ENCODE assay signal across 1 cellular context in the genomic region with DNA sequence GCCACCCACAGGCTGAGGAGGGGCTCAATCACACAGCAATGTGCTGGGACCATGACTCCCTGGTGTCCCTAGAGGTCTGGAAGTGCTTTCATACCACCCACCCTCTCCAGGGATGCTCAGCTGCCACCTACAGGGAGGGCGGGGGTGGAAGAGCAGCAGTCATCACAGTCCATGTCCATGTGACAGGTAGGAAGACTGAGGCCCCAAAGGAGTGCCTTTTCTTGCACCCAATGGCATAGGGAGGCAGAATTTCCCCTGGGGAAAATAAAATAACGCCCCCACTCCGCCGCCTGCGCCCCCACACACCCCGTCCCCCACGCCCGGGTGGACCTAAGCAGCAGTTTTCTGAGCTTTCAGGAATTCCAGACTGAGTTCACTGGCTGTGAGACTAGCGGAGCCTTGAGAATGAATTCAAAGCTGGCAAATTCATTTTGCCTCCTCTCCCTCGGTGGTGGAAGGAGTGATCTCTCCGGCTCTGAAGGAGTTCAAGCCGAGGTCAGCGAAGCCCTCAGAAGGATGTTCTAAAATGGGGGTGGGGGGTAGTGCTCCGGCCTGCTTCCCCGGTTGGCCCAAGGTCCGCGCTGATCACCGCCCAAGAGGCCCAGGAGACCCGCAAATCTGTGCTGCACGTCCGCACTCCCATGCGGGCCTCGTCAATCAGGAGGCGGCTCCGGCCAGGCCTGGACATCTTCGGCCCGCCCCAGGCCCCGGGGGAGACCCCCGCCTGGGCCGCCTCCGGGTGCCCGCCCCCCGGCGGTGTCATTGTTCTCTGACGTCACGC.
A peak's percentile ranks its signal among the peaks of the same experiment; 100 is the strongest.
TF ChIP-seq lines count a peak whose summit lies in the region.

No MANE protein-coding gene starts in this region.

TF ChIP-seq in HepG2, 621 proteins besides CTCF, POLR2A, EP300 and RAD21 (continued from another document and continues in another):
- TF ChIP-seq, protein P1, sequence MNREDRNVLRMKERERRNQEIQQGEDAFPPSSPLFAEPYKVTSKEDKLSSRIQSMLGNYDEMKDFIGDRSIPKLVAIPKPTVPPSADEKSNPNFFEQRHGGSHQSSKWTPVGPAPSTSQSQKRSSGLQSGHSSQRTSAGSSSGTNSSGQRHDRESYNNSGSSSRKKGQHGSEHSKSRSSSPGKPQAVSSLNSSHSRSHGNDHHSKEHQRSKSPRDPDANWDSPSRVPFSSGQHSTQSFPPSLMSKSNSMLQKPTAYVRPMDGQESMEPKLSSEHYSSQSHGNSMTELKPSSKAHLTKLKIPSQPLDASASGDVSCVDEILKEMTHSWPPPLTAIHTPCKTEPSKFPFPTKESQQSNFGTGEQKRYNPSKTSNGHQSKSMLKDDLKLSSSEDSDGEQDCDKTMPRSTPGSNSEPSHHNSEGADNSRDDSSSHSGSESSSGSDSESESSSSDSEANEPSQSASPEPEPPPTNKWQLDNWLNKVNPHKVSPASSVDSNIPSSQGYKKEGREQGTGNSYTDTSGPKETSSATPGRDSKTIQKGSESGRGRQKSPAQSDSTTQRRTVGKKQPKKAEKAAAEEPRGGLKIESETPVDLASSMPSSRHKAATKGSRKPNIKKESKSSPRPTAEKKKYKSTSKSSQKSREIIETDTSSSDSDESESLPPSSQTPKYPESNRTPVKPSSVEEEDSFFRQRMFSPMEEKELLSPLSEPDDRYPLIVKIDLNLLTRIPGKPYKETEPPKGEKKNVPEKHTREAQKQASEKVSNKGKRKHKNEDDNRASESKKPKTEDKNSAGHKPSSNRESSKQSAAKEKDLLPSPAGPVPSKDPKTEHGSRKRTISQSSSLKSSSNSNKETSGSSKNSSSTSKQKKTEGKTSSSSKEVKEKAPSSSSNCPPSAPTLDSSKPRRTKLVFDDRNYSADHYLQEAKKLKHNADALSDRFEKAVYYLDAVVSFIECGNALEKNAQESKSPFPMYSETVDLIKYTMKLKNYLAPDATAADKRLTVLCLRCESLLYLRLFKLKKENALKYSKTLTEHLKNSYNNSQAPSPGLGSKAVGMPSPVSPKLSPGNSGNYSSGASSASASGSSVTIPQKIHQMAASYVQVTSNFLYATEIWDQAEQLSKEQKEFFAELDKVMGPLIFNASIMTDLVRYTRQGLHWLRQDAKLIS (CRISPR knock-in tag; IDR thresholded peaks at IDR 0.05), result no peak
- TF ChIP-seq, protein P2, sequence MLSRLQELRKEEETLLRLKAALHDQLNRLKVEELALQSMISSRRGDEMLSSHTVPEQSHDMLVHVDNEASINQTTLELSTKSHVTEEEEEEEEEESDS (CRISPR knock-in tag; IDR thresholded peaks at IDR 0.05; ENCODE audit: borderline replicate concordance), result no peak
- TF ChIP-seq KAT7 (CRISPR knock-in tag; IDR thresholded peaks at IDR 0.05; ENCODE audit: borderline replicate concordance) (0 out of 2 replicates have a peak, but pooled peaks have one; percentile 25), MTA1 (CRISPR knock-in tag; IDR thresholded peaks at IDR 0.05; ENCODE audit: borderline replicate concordance) (no peak), CEBPG (CRISPR knock-in tag; IDR thresholded peaks at IDR 0.05) (peak; percentile 18; the same call in 1 of the 2 replicates), ZMAT3 (CRISPR knock-in tag; conservative IDR thresholded peaks at IDR 0.05) (no peak), SOX5 (CRISPR knock-in tag; IDR thresholded peaks at IDR 0.05; ENCODE audit: borderline replicate concordance) (peak; percentile 46; the same call in 1 of the 2 replicates), ZZZ3 (CRISPR knock-in tag; IDR thresholded peaks at IDR 0.05; ENCODE audit: borderline replicate concordance) (no peak), NAIF1 (CRISPR knock-in tag; IDR thresholded peaks at IDR 0.05; ENCODE audit: borderline replicate concordance) (no peak), HNRNPLL (IDR thresholded peaks at IDR 0.05; ENCODE audit: low read depth, low read length, poor library complexity, severe bottlenecking) (no peak), HES4 (CRISPR knock-in tag; IDR thresholded peaks at IDR 0.05; ENCODE audit: borderline replicate concordance) (no peak), ZNF629 (CRISPR knock-in tag; conservative IDR thresholded peaks at IDR 0.05) (peak; percentile 98), SAP130 (CRISPR knock-in tag; IDR thresholded peaks at IDR 0.05; ENCODE audit: low read depth) (peak; percentile 58; the same call in 1 of the 2 replicates), ZBTB20 (CRISPR knock-in tag; IDR thresholded peaks at IDR 0.05; ENCODE audit: borderline replicate concordance, low read depth) (no peak), KDM4B (CRISPR knock-in tag; IDR thresholded peaks at IDR 0.05) (no peak), HOXA3 (CRISPR knock-in tag; IDR thresholded peaks at IDR 0.05) (0 out of 2 replicates have a peak, but pooled peaks have one; percentile 32), SP4 (CRISPR knock-in tag; IDR thresholded peaks at IDR 0.05) (no peak; the same call in 1 of the 2 replicates), CHD4 (IDR thresholded peaks at IDR 0.05; ENCODE audit: borderline replicate concordance, low read length) (peak; percentile 80; the same call in 1 of the 2 replicates), GABPB1 (CRISPR knock-in tag; IDR thresholded peaks at IDR 0.05) (0 out of 2 replicates have a peak, but pooled peaks have one; percentile 29), ZNF781 (CRISPR knock-in tag; IDR thresholded peaks at IDR 0.05; ENCODE audit: borderline replicate concordance, not compliant biosample characterization) (no peak), FOXA1 (IDR thresholded peaks at IDR 0.05) (no peak), FOXA1 (CRISPR knock-in tag; IDR thresholded peaks at IDR 0.05) (0 out of 2 replicates have a peak, but pooled peaks have one; percentile 16), ATM (IDR thresholded peaks at IDR 0.05; ENCODE audit: borderline replicate concordance) (no peak), MYC (CRISPR knock-in tag; IDR thresholded peaks at IDR 0.05; ENCODE audit: borderline replicate concordance) (0 out of 2 replicates have a peak, but pooled peaks have one; percentile 44), ZNF136 (CRISPR knock-in tag; IDR thresholded peaks at IDR 0.05; ENCODE audit: low read depth) (no peak), KDM5B (CRISPR knock-in tag; IDR thresholded peaks at IDR 0.05; ENCODE audit: borderline replicate concordance) (peak; percentile 49; the same call in 1 of the 2 replicates), HNRNPL (IDR thresholded peaks at IDR 0.05; ENCODE audit: low read depth, low read length) (no peak), STAG1 (CRISPR knock-in tag; IDR thresholded peaks at IDR 0.05) (peak; percentile 86), TBX3 (IDR thresholded peaks at IDR 0.05; ENCODE audit: borderline replicate concordance) (no peak), NR1H2 (CRISPR knock-in tag; IDR thresholded peaks at IDR 0.05; ENCODE audit: borderline replicate concordance, low read depth) (no peak), TARDBP (CRISPR knock-in tag; IDR thresholded peaks at IDR 0.05) (no peak), ZBTB7B (CRISPR knock-in tag; IDR thresholded peaks at IDR 0.05) (peak; percentile 69; the same call in 1 of the 2 replicates), SP5 (CRISPR knock-in tag; IDR thresholded peaks at IDR 0.05; ENCODE audit: borderline replicate concordance, low read depth) (peak; percentile 27; the same call in 1 of the 2 replicates), DPF2 (CRISPR knock-in tag; IDR thresholded peaks at IDR 0.05; ENCODE audit: borderline replicate concordance, low read depth) (no peak), ZNF234 (CRISPR knock-in tag; conservative IDR thresholded peaks at IDR 0.05) (no peak)
- TF ChIP-seq, protein P3, sequence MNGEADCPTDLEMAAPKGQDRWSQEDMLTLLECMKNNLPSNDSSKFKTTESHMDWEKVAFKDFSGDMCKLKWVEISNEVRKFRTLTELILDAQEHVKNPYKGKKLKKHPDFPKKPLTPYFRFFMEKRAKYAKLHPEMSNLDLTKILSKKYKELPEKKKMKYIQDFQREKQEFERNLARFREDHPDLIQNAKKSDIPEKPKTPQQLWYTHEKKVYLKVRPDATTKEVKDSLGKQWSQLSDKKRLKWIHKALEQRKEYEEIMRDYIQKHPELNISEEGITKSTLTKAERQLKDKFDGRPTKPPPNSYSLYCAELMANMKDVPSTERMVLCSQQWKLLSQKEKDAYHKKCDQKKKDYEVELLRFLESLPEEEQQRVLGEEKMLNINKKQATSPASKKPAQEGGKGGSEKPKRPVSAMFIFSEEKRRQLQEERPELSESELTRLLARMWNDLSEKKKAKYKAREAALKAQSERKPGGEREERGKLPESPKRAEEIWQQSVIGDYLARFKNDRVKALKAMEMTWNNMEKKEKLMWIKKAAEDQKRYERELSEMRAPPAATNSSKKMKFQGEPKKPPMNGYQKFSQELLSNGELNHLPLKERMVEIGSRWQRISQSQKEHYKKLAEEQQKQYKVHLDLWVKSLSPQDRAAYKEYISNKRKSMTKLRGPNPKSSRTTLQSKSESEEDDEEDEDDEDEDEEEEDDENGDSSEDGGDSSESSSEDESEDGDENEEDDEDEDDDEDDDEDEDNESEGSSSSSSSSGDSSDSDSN (CRISPR knock-in tag; IDR thresholded peaks at IDR 0.05), result 0 out of 2 replicates have a peak, but pooled peaks have one; percentile 44
- TF ChIP-seq, protein P4, sequence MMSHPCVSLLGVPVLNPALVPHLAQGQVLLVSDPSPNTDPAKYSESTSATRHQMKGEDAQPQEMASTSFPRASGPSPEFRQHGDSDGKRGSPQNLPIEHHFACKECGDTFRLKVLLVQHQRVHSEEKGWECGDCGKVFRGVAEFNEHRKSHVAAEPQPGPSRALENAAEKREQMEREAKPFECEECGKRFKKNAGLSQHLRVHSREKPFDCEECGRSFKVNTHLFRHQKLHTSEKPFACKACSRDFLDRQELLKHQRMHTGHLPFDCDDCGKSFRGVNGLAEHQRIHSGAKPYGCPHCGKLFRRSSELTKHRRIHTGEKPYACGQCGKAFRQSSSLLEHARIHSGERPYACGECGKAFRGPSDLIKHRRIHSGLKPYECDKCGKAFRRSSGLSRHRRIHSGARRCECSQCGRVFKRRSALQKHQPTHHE (CRISPR knock-in tag; IDR thresholded peaks at IDR 0.05; ENCODE audit: borderline replicate concordance), result 0 out of 2 replicates have a peak, but pooled peaks have one; percentile 33
- TF ChIP-seq, protein P5, sequence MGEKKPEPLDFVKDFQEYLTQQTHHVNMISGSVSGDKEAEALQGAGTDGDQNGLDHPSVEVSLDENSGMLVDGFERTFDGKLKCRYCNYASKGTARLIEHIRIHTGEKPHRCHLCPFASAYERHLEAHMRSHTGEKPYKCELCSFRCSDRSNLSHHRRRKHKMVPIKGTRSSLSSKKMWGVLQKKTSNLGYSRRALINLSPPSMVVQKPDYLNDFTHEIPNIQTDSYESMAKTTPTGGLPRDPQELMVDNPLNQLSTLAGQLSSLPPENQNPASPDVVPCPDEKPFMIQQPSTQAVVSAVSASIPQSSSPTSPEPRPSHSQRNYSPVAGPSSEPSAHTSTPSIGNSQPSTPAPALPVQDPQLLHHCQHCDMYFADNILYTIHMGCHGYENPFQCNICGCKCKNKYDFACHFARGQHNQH (CRISPR knock-in tag; IDR thresholded peaks at IDR 0.05), result 0 out of 2 replicates have a peak, but pooled peaks have one; percentile 8
- TF ChIP-seq, protein P6, sequence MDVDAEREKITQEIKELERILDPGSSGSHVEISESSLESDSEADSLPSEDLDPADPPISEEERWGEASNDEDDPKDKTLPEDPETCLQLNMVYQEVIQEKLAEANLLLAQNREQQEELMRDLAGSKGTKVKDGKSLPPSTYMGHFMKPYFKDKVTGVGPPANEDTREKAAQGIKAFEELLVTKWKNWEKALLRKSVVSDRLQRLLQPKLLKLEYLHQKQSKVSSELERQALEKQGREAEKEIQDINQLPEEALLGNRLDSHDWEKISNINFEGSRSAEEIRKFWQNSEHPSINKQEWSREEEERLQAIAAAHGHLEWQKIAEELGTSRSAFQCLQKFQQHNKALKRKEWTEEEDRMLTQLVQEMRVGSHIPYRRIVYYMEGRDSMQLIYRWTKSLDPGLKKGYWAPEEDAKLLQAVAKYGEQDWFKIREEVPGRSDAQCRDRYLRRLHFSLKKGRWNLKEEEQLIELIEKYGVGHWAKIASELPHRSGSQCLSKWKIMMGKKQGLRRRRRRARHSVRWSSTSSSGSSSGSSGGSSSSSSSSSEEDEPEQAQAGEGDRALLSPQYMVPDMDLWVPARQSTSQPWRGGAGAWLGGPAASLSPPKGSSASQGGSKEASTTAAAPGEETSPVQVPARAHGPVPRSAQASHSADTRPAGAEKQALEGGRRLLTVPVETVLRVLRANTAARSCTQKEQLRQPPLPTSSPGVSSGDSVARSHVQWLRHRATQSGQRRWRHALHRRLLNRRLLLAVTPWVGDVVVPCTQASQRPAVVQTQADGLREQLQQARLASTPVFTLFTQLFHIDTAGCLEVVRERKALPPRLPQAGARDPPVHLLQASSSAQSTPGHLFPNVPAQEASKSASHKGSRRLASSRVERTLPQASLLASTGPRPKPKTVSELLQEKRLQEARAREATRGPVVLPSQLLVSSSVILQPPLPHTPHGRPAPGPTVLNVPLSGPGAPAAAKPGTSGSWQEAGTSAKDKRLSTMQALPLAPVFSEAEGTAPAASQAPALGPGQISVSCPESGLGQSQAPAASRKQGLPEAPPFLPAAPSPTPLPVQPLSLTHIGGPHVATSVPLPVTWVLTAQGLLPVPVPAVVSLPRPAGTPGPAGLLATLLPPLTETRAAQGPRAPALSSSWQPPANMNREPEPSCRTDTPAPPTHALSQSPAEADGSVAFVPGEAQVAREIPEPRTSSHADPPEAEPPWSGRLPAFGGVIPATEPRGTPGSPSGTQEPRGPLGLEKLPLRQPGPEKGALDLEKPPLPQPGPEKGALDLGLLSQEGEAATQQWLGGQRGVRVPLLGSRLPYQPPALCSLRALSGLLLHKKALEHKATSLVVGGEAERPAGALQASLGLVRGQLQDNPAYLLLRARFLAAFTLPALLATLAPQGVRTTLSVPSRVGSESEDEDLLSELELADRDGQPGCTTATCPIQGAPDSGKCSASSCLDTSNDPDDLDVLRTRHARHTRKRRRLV (CRISPR knock-in tag; IDR thresholded peaks at IDR 0.05), result 0 out of 2 replicates have a peak, but pooled peaks have one; percentile 30
- TF ChIP-seq, protein P7, sequence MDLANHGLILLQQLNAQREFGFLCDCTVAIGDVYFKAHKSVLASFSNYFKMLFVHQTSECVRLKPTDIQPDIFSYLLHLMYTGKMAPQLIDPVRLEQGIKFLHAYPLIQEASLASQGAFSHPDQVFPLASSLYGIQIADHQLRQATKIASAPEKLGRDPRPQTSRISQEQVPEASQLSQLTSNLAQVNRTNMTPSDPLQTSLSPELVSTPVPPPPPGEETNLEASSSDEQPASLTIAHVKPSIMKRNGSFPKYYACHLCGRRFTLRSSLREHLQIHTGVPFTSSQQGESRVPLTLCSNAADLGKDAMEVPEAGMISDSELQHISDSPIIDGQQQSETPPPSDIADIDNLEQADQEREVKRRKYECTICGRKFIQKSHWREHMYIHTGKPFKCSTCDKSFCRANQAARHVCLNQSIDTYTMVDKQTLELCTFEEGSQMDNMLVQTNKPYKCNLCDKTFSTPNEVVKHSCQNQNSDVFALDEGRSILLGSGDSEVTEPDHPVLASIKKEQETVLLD (CRISPR knock-in tag; IDR thresholded peaks at IDR 0.05; ENCODE audit: low read depth), result no peak
- TF ChIP-seq, protein P8, sequence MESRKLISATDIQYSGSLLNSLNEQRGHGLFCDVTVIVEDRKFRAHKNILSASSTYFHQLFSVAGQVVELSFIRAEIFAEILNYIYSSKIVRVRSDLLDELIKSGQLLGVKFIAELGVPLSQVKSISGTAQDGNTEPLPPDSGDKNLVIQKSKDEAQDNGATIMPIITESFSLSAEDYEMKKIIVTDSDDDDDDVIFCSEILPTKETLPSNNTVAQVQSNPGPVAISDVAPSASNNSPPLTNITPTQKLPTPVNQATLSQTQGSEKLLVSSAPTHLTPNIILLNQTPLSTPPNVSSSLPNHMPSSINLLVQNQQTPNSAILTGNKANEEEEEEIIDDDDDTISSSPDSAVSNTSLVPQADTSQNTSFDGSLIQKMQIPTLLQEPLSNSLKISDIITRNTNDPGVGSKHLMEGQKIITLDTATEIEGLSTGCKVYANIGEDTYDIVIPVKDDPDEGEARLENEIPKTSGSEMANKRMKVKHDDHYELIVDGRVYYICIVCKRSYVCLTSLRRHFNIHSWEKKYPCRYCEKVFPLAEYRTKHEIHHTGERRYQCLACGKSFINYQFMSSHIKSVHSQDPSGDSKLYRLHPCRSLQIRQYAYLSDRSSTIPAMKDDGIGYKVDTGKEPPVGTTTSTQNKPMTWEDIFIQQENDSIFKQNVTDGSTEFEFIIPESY (CRISPR knock-in tag; IDR thresholded peaks at IDR 0.05), result 0 out of 2 replicates have a peak, but pooled peaks have one; percentile 43
